ENCODE assay signal across 27 cellular contexts in the genomic region with DNA sequence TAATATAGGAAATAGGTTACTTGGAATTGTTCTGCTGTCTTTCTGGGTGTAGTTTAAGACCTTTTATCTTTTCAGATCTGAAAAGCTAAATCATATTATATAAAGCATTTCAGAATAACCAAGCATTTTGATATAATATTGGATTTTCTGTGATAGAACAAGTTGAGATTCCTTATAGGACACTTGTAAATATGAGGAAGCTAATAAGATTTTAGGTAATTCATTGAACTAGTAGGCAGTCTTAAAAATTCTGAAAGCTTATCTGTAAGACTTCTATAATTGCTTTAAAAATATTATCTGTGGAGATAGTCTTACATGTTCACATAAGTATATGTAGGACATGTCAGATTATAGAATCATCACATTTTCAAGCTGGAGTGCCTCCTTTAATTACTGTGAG.
"Had no signal": no experiment of that assay in that cellular context is flagged by ENCODE, and none has a peak within 500 bp of the region (broad histone marks: within the 10 kb centered on the region; RNA-seq: fewer than 3 reads in every experiment).

No MANE protein-coding gene starts in this region.

- FAIRE-seq: urothelium cell line had no signal

- DNase-seq: stimulated activated CD4-positive, alpha-beta T cell treated with anti-CD3 and anti-CD28 coated beads, Interleukin-2, amount 100 ng/mL, for 48 hours; stimulated activated CD4-positive, alpha-beta T cell treated with anti-CD3 and anti-CD28 coated beads, Interleukin-4, amount 100 ng/mL, for 1 hour; stimulated activated CD4-positive, alpha-beta T cell treated with anti-CD3 and anti-CD28 coated beads, Interleukin-4, amount 100 ng/mL, for 24 hours; stimulated activated CD4-positive, alpha-beta T cell treated with anti-CD3 and anti-CD28 coated beads, Interleukin-4, amount 100 ng/mL, for 4 hours; stimulated activated CD8-positive, alpha-beta memory T cell treated with anti-CD3 and anti-CD28 coated beads, Interleukin-4, amount 100 ng/mL, for 48 hours; stimulated activated naive B cell treated with anti-CD40 and anti-IgM and Interleukin-4, amounts not matched to agents 10 μg/mL and 1 μg/mL and 100 μg/mL, for 72 hours; stimulated activated naive CD4-positive, alpha-beta T cell; stimulated activated naive CD4-positive, alpha-beta T cell treated with Interleukin-2 at 50 U/mL for 16 hours; stimulated activated naive CD8-positive, alpha-beta T cell treated with anti-CD3 and anti-CD28 coated beads, Interleukin-15, amount 100 ng/mL, for 72 hours; stimulated activated naive CD8-positive, alpha-beta T cell treated with anti-CD3 and anti-CD28 coated beads, Interleukin-15, Interleukin-2, amounts not matched to agents 100 U/mL and 50 U/mL, for 24 hours; stomach; substantia nigra; testis; thyroid gland; tibial artery; transverse colon; trophoblast cell; upper lobe of left lung; upper lobe of right lung; uterus had no signal

- H3K36me3 ChIP-seq: stomach, suprapubic skin, thoracic aorta, thyroid gland, tibial artery, tibial nerve, transverse colon, upper lobe of left lung, upper lobe of right lung, uterus, vagina had no signal

- H3K4me3 ChIP-seq: stomach, suprapubic skin, testis, thoracic aorta, thyroid gland, tibial artery, tibial nerve, transverse colon, upper lobe of left lung, upper lobe of right lung, uterus, vagina had no signal

- ATAC-seq: stimulated activated effector memory CD8-positive, alpha-beta T cell treated with anti-CD3 and anti-CD28 coated beads, Interleukin-12 subunit alpha, Interleukin-12 subunit beta, amount 100 ng/mL, for 72 hours; stimulated activated memory B cell treated with anti-CD40 and anti-IgM and Interleukin-4, amounts not matched to agents 10 μg/mL and 1 μg/mL and 100 μg/mL, for 72 hours; stimulated activated naive B cell treated with anti-CD40 and anti-IgM and Interleukin-4, amounts not matched to agents 10 μg/mL and 1 μg/mL and 100 μg/mL, for 72 hours; stimulated activated naive CD8-positive, alpha-beta T cell treated with anti-CD3 and anti-CD28 coated beads, Interleukin-15, amount 100 ng/mL, for 72 hours; stimulated activated naive CD8-positive, alpha-beta T cell treated with anti-CD3 and anti-CD28 coated beads, Interleukin-15, Interleukin-2, amounts not matched to agents 100 U/mL and 50 U/mL, for 24 hours; upper lobe of right lung had no signal

- H3K27ac ChIP-seq: stomach, suprapubic skin, testis, thoracic aorta, thyroid gland, tibial artery, tibial nerve, transverse colon, upper lobe of left lung, upper lobe of right lung, uterus, vagina had no signal

- H3K9me3 ChIP-seq: suprapubic skin, testis, thyroid gland, tibial artery, upper lobe of left lung, upper lobe of right lung, vagina had no signal

- H3K4me1 ChIP-seq: stomach, suprapubic skin, testis, thyroid gland, tibial nerve, transverse colon, upper lobe of left lung, upper lobe of right lung, uterus, vagina had no signal
